8 cellular contexts compared by ENCODE assay signal in the genomic region with DNA sequence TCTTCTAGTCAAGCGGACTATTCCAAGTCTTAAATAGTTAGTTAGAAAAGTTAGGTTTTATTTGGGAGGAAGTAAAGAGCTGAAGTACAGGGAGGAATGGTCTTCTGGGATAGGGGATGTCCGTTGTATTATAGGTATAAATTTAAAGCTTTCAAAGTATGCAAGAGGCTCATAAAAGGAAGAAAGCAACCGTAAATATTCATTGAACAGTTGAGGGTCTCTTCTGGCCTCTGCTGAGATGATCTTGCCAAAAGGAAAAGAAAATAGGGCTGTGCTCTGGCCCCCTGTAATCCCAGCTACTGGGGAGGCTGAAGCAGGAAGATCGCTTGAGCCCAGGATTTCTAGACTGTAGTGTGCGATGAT. TPM values are rescaled to one million over a fixed set of nuclear protein-coding genes. Genes with fewer than 3 reads are reported as not detected.
DNase-seq lines count a peak whose midpoint lies in the region; ATAC-seq and TF ChIP-seq lines count a peak whose summit lies in the region.

No MANE protein-coding gene starts in this region.

- no peaks in the 10 kb centered on the region for H3K27me3 ChIP-seq in BE2C
- no peaks in the 10 kb centered on the region for H3K27me3 ChIP-seq in Karpas-422 (ENCODE audit: low read length)

- H3K27ac Mint-ChIP-seq in naive thymus-derived CD8-positive, alpha-beta T cell, result peak overlapping the region; percentile 93 to 97 (median 95)

- TF ChIP-seq CTCF in BE2C (IDR thresholded peaks at IDR 0.05; ENCODE audit: low read depth, low read length) (no peak), choroid plexus epithelial cell (conservative IDR thresholded peaks at IDR 0.05; ENCODE audit: low read depth, low read length) (no peak)

- H3K9me2 ChIP-seq in Karpas-422 (replicated peaks; ENCODE audit: insufficient read depth, low read length), result no peaks in the 10 kb centered on the region

- H3K36me3 Mint-ChIP-seq in naive thymus-derived CD8-positive, alpha-beta T cell, result no peaks in the 10 kb centered on the region

- H2AFZ ChIP-seq in Karpas-422 (ENCODE audit: low read length), result no peak overlapping the region; the same call in 1 of the 2 replicates

- H3K4me3 Mint-ChIP-seq in naive thymus-derived CD8-positive, alpha-beta T cell, result peak overlapping the region; percentile 88 to 95 (median 92)

- H4K20me1 ChIP-seq in Karpas-422 (ENCODE audit: insufficient read depth, low read depth, low read length), result no peaks in the 10 kb centered on the region

- peak overlapping the region; percentile 85 for H3K4me2 ChIP-seq in Karpas-422 (ENCODE audit: low read depth, low read length, poor library complexity, severe bottlenecking)

- POLR2A ChIA-PET in naive thymus-derived CD8-positive, alpha-beta T cell (lab: Charles Lee), result interaction anchor here (0.6 to 3.9 kb wide), 14 partner anchors 11 to 332 kb away, joined by 3 to 15 read pairs (median 6); a partner anchor contains a TSS

- H3K79me2 ChIP-seq in Karpas-422 (ENCODE audit: low read length), result peaks cover 28% of the 10 kb centered on the region

- H3K27ac ChIP-seq in Karpas-422 (ENCODE audit: low read length), result peak overlapping the region; percentile 75; the same call in 1 of the 2 replicates

- H3K27me3 Mint-ChIP-seq in naive thymus-derived CD8-positive, alpha-beta T cell, result no peaks in the 10 kb centered on the region

- H3K4me1 ChIP-seq in BE2C (no peaks in the 10 kb centered on the region; the same call in 1 of the 2 replicates), Karpas-422 (ENCODE audit: low read length) (peaks cover 19% of the 10 kb centered on the region)

- no peak for ATAC-seq in naive thymus-derived CD8-positive, alpha-beta T cell

- DNase-seq in BE2C, result no peak
- no peak for DNase-seq in Karpas-422
- DNase-seq in choroid plexus epithelial cell (ENCODE audit: low read depth), result no peak
- no peak for DNase-seq in naive thymus-derived CD8-positive, alpha-beta T cell
- no peak for DNase-seq in NCI-H1417 treated with DMSO at 0.1 percent for 48 hours (lab: John Stamatoyannopoulos, UW)
- no peak for DNase-seq in NOMO-1 treated with dmso at 0.1 percent for 144 hours (lab: John Stamatoyannopoulos, UW; ENCODE audit: unreplicated experiment)
- DNase-seq in T1000 (lab: John Stamatoyannopoulos, UW), result no peak
- DNase-seq in activated CD4-positive, alpha-beta T cell treated with anti-CD3 and anti-CD28 coated beads, Interleukin-2, amount 50 U/mL, for 48 hours, result no peak

- H3K4me3 ChIP-seq in BE2C (ENCODE audit: low read depth, low read length) (peak overlapping the region; percentile 88), Karpas-422 (ENCODE audit: low read length) (peak overlapping the region; percentile 80), choroid plexus epithelial cell (ENCODE audit: low read depth, low read length) (peak overlapping the region; percentile 88)

- H3K36me3 ChIP-seq in BE2C (no peaks in the 10 kb centered on the region), Karpas-422 (ENCODE audit: insufficient read depth, low read length) (no peaks in the 10 kb centered on the region)

- H3K4me1 Mint-ChIP-seq in naive thymus-derived CD8-positive, alpha-beta T cell, result peaks cover 10 to 28% (median 14%) of the 10 kb centered on the region in 4 donors

- H3K9me3 ChIP-seq in BE2C (no peaks in the 10 kb centered on the region), Karpas-422 (ENCODE audit: low read length) (no peaks in the 10 kb centered on the region)

- H3K9me3 Mint-ChIP-seq in naive thymus-derived CD8-positive, alpha-beta T cell, result peaks cover 0 to 3% (median 0%) of the 10 kb centered on the region in 9 donors

- peak overlapping the region; percentile 86 for H3K9ac ChIP-seq in Karpas-422 (ENCODE audit: low read length)

RNA-seq across cellular contexts. Expression of a gene that starts 0.4 kb away (rescaled TPM):
- 5.6 TPM for polyA plus RNA-seq in BE2C (2012; ENCODE audit: insufficient read depth, insufficient read length, low read depth)
- total RNA-seq in Karpas-422 (2014; rRNA removed; shearing (Covaris generic); ENCODE audit: low replicate concordance), result 12.5 and 14.9 TPM in 2 replicates
- 1 to 10 TPM; 5.5 to 5.8 TPM for total RNA-seq in naive thymus-derived CD8-positive, alpha-beta T cell
- 1 to 10 TPM; 3.3 to 4.2 (median 3.5) TPM for polyA plus RNA-seq in naive thymus-derived CD8-positive, alpha-beta T cell

RNA-seq across cellular contexts. Expression of a gene that starts 4.9 kb away (rescaled TPM):
- polyA plus RNA-seq in BE2C (2012; ENCODE audit: insufficient read depth, insufficient read length, low read depth), result not detected
- total RNA-seq in Karpas-422 (2014; rRNA removed; shearing (Covaris generic); ENCODE audit: low replicate concordance), result not detected in 2 replicates
- total RNA-seq in naive thymus-derived CD8-positive, alpha-beta T cell, result not detected
- polyA plus RNA-seq in naive thymus-derived CD8-positive, alpha-beta T cell, result not detected

RNA-seq across cellular contexts. Expression of a gene that starts 18.8 kb away (rescaled TPM):
- polyA plus RNA-seq in BE2C (2012; ENCODE audit: insufficient read depth, insufficient read length, low read depth), result 3.3 TPM
- 3.4 and 4.6 TPM in 2 replicates for total RNA-seq in Karpas-422 (2014; rRNA removed; shearing (Covaris generic); ENCODE audit: low replicate concordance)
- total RNA-seq in naive thymus-derived CD8-positive, alpha-beta T cell, result 1 to 10 TPM; 9.0 to 9.4 TPM
- 1 to 10 TPM; 1.3 to 1.6 (median 1.4) TPM for polyA plus RNA-seq in naive thymus-derived CD8-positive, alpha-beta T cell

RNA-seq across cellular contexts. Expression of a gene that starts 38.4 kb away (rescaled TPM):
- not detected for polyA plus RNA-seq in BE2C (2012; ENCODE audit: insufficient read depth, insufficient read length, low read depth)
- total RNA-seq in Karpas-422 (2014; rRNA removed; shearing (Covaris generic); ENCODE audit: low replicate concordance), result not detected in 2 replicates
- 10 to 100 TPM; 10.9 to 11.5 TPM for total RNA-seq in naive thymus-derived CD8-positive, alpha-beta T cell
- polyA plus RNA-seq in naive thymus-derived CD8-positive, alpha-beta T cell, result 1 to 10 TPM; 3.2 to 6.5 (median 6.4) TPM
